In genomic region chr12:92038476-92038875, GRCh38 we compare ENCODE assay signal across 24 cellular contexts.
DNase-seq lines count a peak whose midpoint lies in the region; ATAC-seq and TF ChIP-seq lines count a peak whose summit lies in the region.
"Had no signal": no experiment of that assay in that cellular context is flagged by ENCODE, and none has a peak within 500 bp of the region (broad histone marks: within the 10 kb centered on the region; RNA-seq: fewer than 3 reads in every experiment).

No MANE protein-coding gene starts in this region.

- TF ChIP-seq CTCF in GM13976 (IDR thresholded peaks at IDR 0.05; ENCODE audit: borderline replicate concordance, control extremely low read depth, extremely low read depth, insufficient read depth, missing control alignments) = no peak
- no peak for TF ChIP-seq CTCF in thyroid gland (IDR thresholded peaks at IDR 0.05)

- no peak for TF ChIP-seq POLR2A in thyroid gland (IDR thresholded peaks at IDR 0.05)

- H3K27ac ChIP-seq in SJCRH30 (peak overlapping the region; percentile 21; the same call in 1 of the 2 replicates), iPS-20b (ENCODE audit: low read length) (no peak overlapping the region), thymus (ENCODE audit: low read depth) (peak overlapping the region; percentile 27), thyroid gland (no peak overlapping the region)
- H3K27ac ChIP-seq: esophagus squamous epithelium, hepatocyte, SJSA1 had no signal

- intact Hi-C loops in thyroid gland (cut with DNase I) = no loop called here

- WGBS in thymus = 96% methylated on average over 4 of the region's 4 CpGs
- 90% methylated on average over 4 of the region's 4 CpGs for WGBS in thyroid gland, 2 donors

- H3K9me3 Mint-ChIP-seq in stimulated activated naive CD8-positive, alpha-beta T cell treated with anti-CD3 and anti-CD28 coated beads, Interleukin-15, Interleukin-2, amounts not matched to agents 100 ng/mL and 50 ng/mL, for 24 hours = no peaks in the 10 kb centered on the region
- H3K9me3 Mint-ChIP-seq: activated CD4-positive, alpha-beta memory T cell treated with anti-CD3 and anti-CD28 coated beads for 36 hours; central memory CD8-positive, alpha-beta T cell; immature natural killer cell; type B pancreatic cell had no signal

- peak overlapping the region; percentile 13; the same call in 1 of the 2 replicates for H3K9ac ChIP-seq in iPS-20b (ENCODE audit: low read depth, low read length)

- no peak for ATAC-seq in stimulated activated naive CD8-positive, alpha-beta T cell treated with anti-CD3 and anti-CD28 coated beads, Interleukin-15, Interleukin-2, amounts not matched to agents 100 U/mL and 50 U/mL, for 24 hours
- ATAC-seq: A549 had no signal

- no peak overlapping the region for H3K4me3 ChIP-seq in SJCRH30
- no peak overlapping the region for H3K4me3 ChIP-seq in iPS-20b (ENCODE audit: low read length)
- H3K4me3 ChIP-seq in thymus (ENCODE audit: low read length) = no peak overlapping the region
- H3K4me3 ChIP-seq in thyroid gland (replicated peaks in 1 of 3) = no peak overlapping the region
- H3K4me3 ChIP-seq: A549, esophagus squamous epithelium, hepatocyte, SJSA1, skin epidermis had no signal

- no peaks in the 10 kb centered on the region for H3K36me3 Mint-ChIP-seq in stimulated activated naive CD8-positive, alpha-beta T cell treated with anti-CD3 and anti-CD28 coated beads, Interleukin-15, Interleukin-2, amounts not matched to agents 100 ng/mL and 50 ng/mL, for 24 hours (ENCODE audit: low read depth)
- H3K36me3 Mint-ChIP-seq: activated CD4-positive, alpha-beta memory T cell treated with anti-CD3 and anti-CD28 coated beads for 36 hours; type B pancreatic cell had no signal

- H3K36me3 ChIP-seq in SJCRH30 = 0 out of 2 replicates have a peak, but pooled peaks cover 2% of the 10 kb centered on the region
- H3K36me3 ChIP-seq in iPS-20b (ENCODE audit: insufficient read depth, low read depth, low read length) = no peaks in the 10 kb centered on the region
- no peaks in the 10 kb centered on the region for H3K36me3 ChIP-seq in thymus (ENCODE audit: control insufficient read depth, insufficient read depth)
- no peaks in the 10 kb centered on the region for H3K36me3 ChIP-seq in thyroid gland
- H3K36me3 ChIP-seq: esophagus squamous epithelium, SJSA1 had no signal

- peaks cover 85% of the 10 kb centered on the region for H3K4me1 Mint-ChIP-seq in stimulated activated naive CD8-positive, alpha-beta T cell treated with anti-CD3 and anti-CD28 coated beads, Interleukin-15, Interleukin-2, amounts not matched to agents 100 ng/mL and 50 ng/mL, for 24 hours (ENCODE audit: low read depth)

- H3K4me1 ChIP-seq in SJCRH30 (peaks cover 26% of the 10 kb centered on the region), iPS-20b (ENCODE audit: insufficient read depth, low read length) (peaks cover 33% of the 10 kb centered on the region), thymus (ENCODE audit: control insufficient read depth, insufficient read depth, low read length) (peaks cover 24% of the 10 kb centered on the region), thyroid gland (peaks cover 0 to 9% of the 10 kb centered on the region in 2 donors)

- H3K27me3 ChIP-seq in SJCRH30 (no peaks in the 10 kb centered on the region), iPS-20b (ENCODE audit: insufficient read depth, low read length) (no peaks in the 10 kb centered on the region), thymus (ENCODE audit: control insufficient read depth, insufficient read depth) (no peaks in the 10 kb centered on the region), thyroid gland (no peaks in the 10 kb centered on the region)
- H3K27me3 ChIP-seq: esophagus squamous epithelium, hepatocyte, SJSA1 had no signal

- no peaks in the 10 kb centered on the region for H3K9me3 ChIP-seq in SJCRH30 (replicated peaks)
- H3K9me3 ChIP-seq in iPS-20b (ENCODE audit: insufficient read depth, low read depth, low read length) = no peaks in the 10 kb centered on the region
- H3K9me3 ChIP-seq in thymus (ENCODE audit: control insufficient read depth) = no peaks in the 10 kb centered on the region
- no peaks in the 10 kb centered on the region for H3K9me3 ChIP-seq in thyroid gland
- H3K9me3 ChIP-seq: A549, Caco-2, esophagus squamous epithelium, SJSA1 had no signal

- no peak overlapping the region for H3K4me3 Mint-ChIP-seq in stimulated activated naive CD8-positive, alpha-beta T cell treated with anti-CD3 and anti-CD28 coated beads, Interleukin-15, Interleukin-2, amounts not matched to agents 100 ng/mL and 50 ng/mL, for 24 hours
- H3K4me3 Mint-ChIP-seq: activated CD4-positive, alpha-beta memory T cell treated with anti-CD3 and anti-CD28 coated beads for 36 hours; central memory CD8-positive, alpha-beta T cell; immature natural killer cell; T-helper 1 cell treated with Interleukin-12 subunit alpha and Interleukin-12 subunit beta and Interleukin-4 antibody, amounts not matched to agents 30 μg/mL and 1 μg/mL, for 36 hours; type B pancreatic cell had no signal

- no peak for DNase-seq in stimulated activated naive CD8-positive, alpha-beta T cell treated with anti-CD3 and anti-CD28 coated beads, Interleukin-15, Interleukin-2, amounts not matched to agents 100 U/mL and 50 U/mL, for 24 hours
- DNase-seq in SJCRH30 (peak in 1 of 2 experiments; percentile 25), GM13976 (ENCODE audit: low spot score) (no peak), thyroid gland (no peak), iPS-NIHi11 (ENCODE audit: low spot score) (no peak)
- DNase-seq: activated CD4-positive, alpha-beta memory T cell treated with anti-CD3 and anti-CD28 coated beads for 36 hours; activated CD4-positive, CD25-positive, alpha-beta regulatory T cell treated with anti-CD3 and anti-CD28 coated beads, Interleukin-2, amount 50 U/mL, for 72 hours; activated effector memory CD4-positive, alpha-beta T cell treated with Interleukin-2 at 50 U/mL for 16 hours; Caco-2; esophagus squamous epithelium; immature natural killer cell; NCI-H2029; retina; stimulated activated CD8-positive, alpha-beta memory T cell treated with anti-CD3 and anti-CD28 coated beads, Interleukin-4, amount 100 ng/mL, for 48 hours had no signal

- no peaks in the 10 kb centered on the region for H3K27me3 Mint-ChIP-seq in stimulated activated naive CD8-positive, alpha-beta T cell treated with anti-CD3 and anti-CD28 coated beads, Interleukin-15, Interleukin-2, amounts not matched to agents 100 ng/mL and 50 ng/mL, for 24 hours
- H3K27me3 Mint-ChIP-seq: activated CD4-positive, alpha-beta memory T cell treated with anti-CD3 and anti-CD28 coated beads for 36 hours; central memory CD8-positive, alpha-beta T cell; type B pancreatic cell had no signal

- in situ Hi-C loops in GM13976 (cut with MboI; ENCODE audit: low sequenced_read_pairs, unreplicated experiment) = no loop called here

- peak overlapping the region; percentile 3 for H3K27ac Mint-ChIP-seq in stimulated activated naive CD8-positive, alpha-beta T cell treated with anti-CD3 and anti-CD28 coated beads, Interleukin-15, Interleukin-2, amounts not matched to agents 100 ng/mL and 50 ng/mL, for 24 hours
- H3K27ac Mint-ChIP-seq: activated CD4-positive, alpha-beta memory T cell treated with anti-CD3 and anti-CD28 coated beads for 36 hours; T-helper 1 cell treated with Interleukin-12 subunit alpha and Interleukin-12 subunit beta and Interleukin-4 antibody, amounts not matched to agents 30 μg/mL and 1 μg/mL, for 36 hours; type B pancreatic cell had no signal

Comparison
In these comparisons a context has a peak if more than half of its experiments do, and no peak if none do; other contexts are left out.
1. H3K27ac ChIP-seq: peak in SJCRH30 (single experiment) and thymus (single experiment); none in iPS-20b (single experiment) and thyroid gland (0 of 3).